Comparison of ENCODE assay signal across 1 cellular context in genomic region chr15:93052090-93052892, GRCh38.
TF ChIP-seq lines count a peak whose summit lies in the region.

No MANE protein-coding gene starts in this region.

TF ChIP-seq in IMR-90, 13 proteins besides CTCF, POLR2A, EP300 and RAD21 (continued from another document):
- TF ChIP-seq USF2 (IDR thresholded peaks at IDR 0.05; ENCODE audit: low read depth, low read length) (no peak), RFX5 (IDR thresholded peaks at IDR 0.05; ENCODE audit: low read depth, low read length) (no peak), MXI1 (IDR thresholded peaks at IDR 0.05; ENCODE audit: borderline replicate concordance, low read depth, low read length) (no peak), ELK1 (IDR thresholded peaks at IDR 0.05; ENCODE audit: borderline replicate concordance, low read depth, low read length) (no peak), NFE2L2 (IDR thresholded peaks at IDR 0.05; ENCODE audit: low read depth, low read length) (no peak), CEBPB (IDR thresholded peaks at IDR 0.05; ENCODE audit: low read depth, low read length) (no peak), SMC3 (IDR thresholded peaks at IDR 0.05; ENCODE audit: low read depth, low read length) (no peak), CHD1 (IDR thresholded peaks at IDR 0.05; ENCODE audit: low read depth, low read length) (no peak)
